In genomic region chr6:112879920-112880413, GRCh38 we compare ENCODE assay signal across 1 cellular context.
TF ChIP-seq lines count a peak whose summit lies in the region.

No MANE protein-coding gene starts in this region.

TF ChIP-seq in K562, 482 proteins besides CTCF, POLR2A, EP300 and RAD21 (continued from another document and continues in another):
- TF ChIP-seq, protein P1, sequence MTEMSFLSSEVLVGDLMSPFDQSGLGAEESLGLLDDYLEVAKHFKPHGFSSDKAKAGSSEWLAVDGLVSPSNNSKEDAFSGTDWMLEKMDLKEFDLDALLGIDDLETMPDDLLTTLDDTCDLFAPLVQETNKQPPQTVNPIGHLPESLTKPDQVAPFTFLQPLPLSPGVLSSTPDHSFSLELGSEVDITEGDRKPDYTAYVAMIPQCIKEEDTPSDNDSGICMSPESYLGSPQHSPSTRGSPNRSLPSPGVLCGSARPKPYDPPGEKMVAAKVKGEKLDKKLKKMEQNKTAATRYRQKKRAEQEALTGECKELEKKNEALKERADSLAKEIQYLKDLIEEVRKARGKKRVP (CRISPR knock-in tag; IDR thresholded peaks at IDR 0.05) = 0 out of 2 replicates have a peak, but pooled peaks have one; percentile 37
- TF ChIP-seq FOS (IDR thresholded peaks at IDR 0.05; ENCODE audit: extremely low read depth, insufficient read length) (no peak), ZNF444 (CRISPR knock-in tag; IDR thresholded peaks at IDR 0.05) (no peak), SIRT6 (IDR thresholded peaks at IDR 0.05; ENCODE audit: low read depth, low read length) (no peak), ETV1 (tag; conservative IDR thresholded peaks at IDR 0.05; ENCODE audit: low read depth) (0 out of 2 replicates have a peak, but pooled peaks have one; percentile 15), ATF7 (IDR thresholded peaks at IDR 0.05) (no peak), BCL6 (CRISPR knock-in tag; IDR thresholded peaks at IDR 0.05) (no peak), KDM1A (IDR thresholded peaks at IDR 0.05) (no peak), ZNF354B (CRISPR knock-in tag; IDR thresholded peaks at IDR 0.05) (no peak), SMAD1 (IDR thresholded peaks at IDR 0.05; ENCODE audit: low read depth, low read length, partially characterized antibody) (no peak), EWSR1 (IDR thresholded peaks at IDR 0.05; ENCODE audit: borderline replicate concordance, low read depth, partially characterized antibody) (no peak), ZNF184 (CRISPR knock-in tag; IDR thresholded peaks at IDR 0.05) (no peak), PRMT5 (CRISPR knock-in tag; IDR thresholded peaks at IDR 0.05) (no peak), ZNF124 (CRISPR knock-in tag; IDR thresholded peaks at IDR 0.05) (no peak), ZFX (CRISPR knock-in tag; IDR thresholded peaks at IDR 0.05) (peak; percentile 70), EGR1 (conservative IDR thresholded peaks at IDR 0.05) (peak; percentile 55), ELF4 (CRISPR knock-in tag; IDR thresholded peaks at IDR 0.05) (no peak), HMGN3 (IDR thresholded peaks at IDR 0.05; ENCODE audit: borderline replicate concordance, extremely low read depth, insufficient read length, low read depth, low read length) (peak; percentile 69), DACH1 (IDR thresholded peaks at IDR 0.05; ENCODE audit: partially characterized antibody) (no peak), HDAC2 (IDR thresholded peaks at IDR 0.05) (no peak), ZBTB2 (IDR thresholded peaks at IDR 0.05) (no peak), ZNF253 (CRISPR knock-in tag; conservative IDR thresholded peaks at IDR 0.05) (no peak), ZKSCAN8 (CRISPR knock-in tag; IDR thresholded peaks at IDR 0.05) (no peak), NFIC (IDR thresholded peaks at IDR 0.05) (no peak), TOE1 (IDR thresholded peaks at IDR 0.05; ENCODE audit: borderline replicate concordance) (0 out of 2 replicates have a peak, but pooled peaks have one; percentile 25), TOE1 (CRISPR knock-in tag; IDR thresholded peaks at IDR 0.05; ENCODE audit: borderline replicate concordance, low read depth) (no peak), ZSCAN29 (IDR thresholded peaks at IDR 0.05) (no peak), TRIM25 (IDR thresholded peaks at IDR 0.05; ENCODE audit: borderline replicate concordance) (no peak), ARID3B (CRISPR knock-in tag; IDR thresholded peaks at IDR 0.05; ENCODE audit: borderline replicate concordance) (0 out of 2 replicates have a peak, but pooled peaks have one; percentile 25), SIN3A (IDR thresholded peaks at IDR 0.05; ENCODE audit: borderline replicate concordance in 2 of 2, control insufficient read depth in 1 of 2, low read depth in 2 of 2, low read length in 2 of 2) (no peak)
- TF ChIP-seq, protein P2, sequence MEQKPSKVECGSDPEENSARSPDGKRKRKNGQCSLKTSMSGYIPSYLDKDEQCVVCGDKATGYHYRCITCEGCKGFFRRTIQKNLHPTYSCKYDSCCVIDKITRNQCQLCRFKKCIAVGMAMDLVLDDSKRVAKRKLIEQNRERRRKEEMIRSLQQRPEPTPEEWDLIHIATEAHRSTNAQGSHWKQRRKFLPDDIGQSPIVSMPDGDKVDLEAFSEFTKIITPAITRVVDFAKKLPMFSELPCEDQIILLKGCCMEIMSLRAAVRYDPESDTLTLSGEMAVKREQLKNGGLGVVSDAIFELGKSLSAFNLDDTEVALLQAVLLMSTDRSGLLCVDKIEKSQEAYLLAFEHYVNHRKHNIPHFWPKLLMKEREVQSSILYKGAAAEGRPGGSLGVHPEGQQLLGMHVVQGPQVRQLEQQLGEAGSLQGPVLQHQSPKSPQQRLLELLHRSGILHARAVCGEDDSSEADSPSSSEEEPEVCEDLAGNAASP (IDR thresholded peaks at IDR 0.05) = no peak
- TF ChIP-seq, protein P3, sequence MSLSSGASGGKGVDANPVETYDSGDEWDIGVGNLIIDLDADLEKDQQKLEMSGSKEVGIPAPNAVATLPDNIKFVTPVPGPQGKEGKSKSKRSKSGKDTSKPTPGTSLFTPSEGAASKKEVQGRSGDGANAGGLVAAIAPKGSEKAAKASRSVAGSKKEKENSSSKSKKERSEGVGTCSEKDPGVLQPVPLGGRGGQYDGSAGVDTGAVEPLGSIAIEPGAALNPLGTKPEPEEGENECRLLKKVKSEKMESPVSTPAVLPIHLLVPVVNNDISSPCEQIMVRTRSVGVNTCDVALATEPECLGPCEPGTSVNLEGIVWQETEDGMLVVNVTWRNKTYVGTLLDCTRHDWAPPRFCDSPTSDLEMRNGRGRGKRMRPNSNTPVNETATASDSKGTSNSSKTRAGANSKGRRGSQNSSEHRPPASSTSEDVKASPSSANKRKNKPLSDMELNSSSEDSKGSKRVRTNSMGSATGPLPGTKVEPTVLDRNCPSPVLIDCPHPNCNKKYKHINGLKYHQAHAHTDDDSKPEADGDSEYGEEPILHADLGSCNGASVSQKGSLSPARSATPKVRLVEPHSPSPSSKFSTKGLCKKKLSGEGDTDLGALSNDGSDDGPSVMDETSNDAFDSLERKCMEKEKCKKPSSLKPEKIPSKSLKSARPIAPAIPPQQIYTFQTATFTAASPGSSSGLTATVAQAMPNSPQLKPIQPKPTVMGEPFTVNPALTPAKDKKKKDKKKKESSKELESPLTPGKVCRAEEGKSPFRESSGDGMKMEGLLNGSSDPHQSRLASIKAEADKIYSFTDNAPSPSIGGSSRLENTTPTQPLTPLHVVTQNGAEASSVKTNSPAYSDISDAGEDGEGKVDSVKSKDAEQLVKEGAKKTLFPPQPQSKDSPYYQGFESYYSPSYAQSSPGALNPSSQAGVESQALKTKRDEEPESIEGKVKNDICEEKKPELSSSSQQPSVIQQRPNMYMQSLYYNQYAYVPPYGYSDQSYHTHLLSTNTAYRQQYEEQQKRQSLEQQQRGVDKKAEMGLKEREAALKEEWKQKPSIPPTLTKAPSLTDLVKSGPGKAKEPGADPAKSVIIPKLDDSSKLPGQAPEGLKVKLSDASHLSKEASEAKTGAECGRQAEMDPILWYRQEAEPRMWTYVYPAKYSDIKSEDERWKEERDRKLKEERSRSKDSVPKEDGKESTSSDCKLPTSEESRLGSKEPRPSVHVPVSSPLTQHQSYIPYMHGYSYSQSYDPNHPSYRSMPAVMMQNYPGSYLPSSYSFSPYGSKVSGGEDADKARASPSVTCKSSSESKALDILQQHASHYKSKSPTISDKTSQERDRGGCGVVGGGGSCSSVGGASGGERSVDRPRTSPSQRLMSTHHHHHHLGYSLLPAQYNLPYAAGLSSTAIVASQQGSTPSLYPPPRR (CRISPR knock-in tag; IDR thresholded peaks at IDR 0.05; ENCODE audit: borderline replicate concordance) = no peak
- TF ChIP-seq, protein P4, sequence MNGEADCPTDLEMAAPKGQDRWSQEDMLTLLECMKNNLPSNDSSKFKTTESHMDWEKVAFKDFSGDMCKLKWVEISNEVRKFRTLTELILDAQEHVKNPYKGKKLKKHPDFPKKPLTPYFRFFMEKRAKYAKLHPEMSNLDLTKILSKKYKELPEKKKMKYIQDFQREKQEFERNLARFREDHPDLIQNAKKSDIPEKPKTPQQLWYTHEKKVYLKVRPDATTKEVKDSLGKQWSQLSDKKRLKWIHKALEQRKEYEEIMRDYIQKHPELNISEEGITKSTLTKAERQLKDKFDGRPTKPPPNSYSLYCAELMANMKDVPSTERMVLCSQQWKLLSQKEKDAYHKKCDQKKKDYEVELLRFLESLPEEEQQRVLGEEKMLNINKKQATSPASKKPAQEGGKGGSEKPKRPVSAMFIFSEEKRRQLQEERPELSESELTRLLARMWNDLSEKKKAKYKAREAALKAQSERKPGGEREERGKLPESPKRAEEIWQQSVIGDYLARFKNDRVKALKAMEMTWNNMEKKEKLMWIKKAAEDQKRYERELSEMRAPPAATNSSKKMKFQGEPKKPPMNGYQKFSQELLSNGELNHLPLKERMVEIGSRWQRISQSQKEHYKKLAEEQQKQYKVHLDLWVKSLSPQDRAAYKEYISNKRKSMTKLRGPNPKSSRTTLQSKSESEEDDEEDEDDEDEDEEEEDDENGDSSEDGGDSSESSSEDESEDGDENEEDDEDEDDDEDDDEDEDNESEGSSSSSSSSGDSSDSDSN (IDR thresholded peaks at IDR 0.05; ENCODE audit: borderline replicate concordance in 1 of 2, low read depth in 2 of 2, low read length in 2 of 2) = 0 out of 4 replicates have a peak, but pooled peaks of 1 of the 2 experiments have one; percentile 14
- TF ChIP-seq, protein P5, sequence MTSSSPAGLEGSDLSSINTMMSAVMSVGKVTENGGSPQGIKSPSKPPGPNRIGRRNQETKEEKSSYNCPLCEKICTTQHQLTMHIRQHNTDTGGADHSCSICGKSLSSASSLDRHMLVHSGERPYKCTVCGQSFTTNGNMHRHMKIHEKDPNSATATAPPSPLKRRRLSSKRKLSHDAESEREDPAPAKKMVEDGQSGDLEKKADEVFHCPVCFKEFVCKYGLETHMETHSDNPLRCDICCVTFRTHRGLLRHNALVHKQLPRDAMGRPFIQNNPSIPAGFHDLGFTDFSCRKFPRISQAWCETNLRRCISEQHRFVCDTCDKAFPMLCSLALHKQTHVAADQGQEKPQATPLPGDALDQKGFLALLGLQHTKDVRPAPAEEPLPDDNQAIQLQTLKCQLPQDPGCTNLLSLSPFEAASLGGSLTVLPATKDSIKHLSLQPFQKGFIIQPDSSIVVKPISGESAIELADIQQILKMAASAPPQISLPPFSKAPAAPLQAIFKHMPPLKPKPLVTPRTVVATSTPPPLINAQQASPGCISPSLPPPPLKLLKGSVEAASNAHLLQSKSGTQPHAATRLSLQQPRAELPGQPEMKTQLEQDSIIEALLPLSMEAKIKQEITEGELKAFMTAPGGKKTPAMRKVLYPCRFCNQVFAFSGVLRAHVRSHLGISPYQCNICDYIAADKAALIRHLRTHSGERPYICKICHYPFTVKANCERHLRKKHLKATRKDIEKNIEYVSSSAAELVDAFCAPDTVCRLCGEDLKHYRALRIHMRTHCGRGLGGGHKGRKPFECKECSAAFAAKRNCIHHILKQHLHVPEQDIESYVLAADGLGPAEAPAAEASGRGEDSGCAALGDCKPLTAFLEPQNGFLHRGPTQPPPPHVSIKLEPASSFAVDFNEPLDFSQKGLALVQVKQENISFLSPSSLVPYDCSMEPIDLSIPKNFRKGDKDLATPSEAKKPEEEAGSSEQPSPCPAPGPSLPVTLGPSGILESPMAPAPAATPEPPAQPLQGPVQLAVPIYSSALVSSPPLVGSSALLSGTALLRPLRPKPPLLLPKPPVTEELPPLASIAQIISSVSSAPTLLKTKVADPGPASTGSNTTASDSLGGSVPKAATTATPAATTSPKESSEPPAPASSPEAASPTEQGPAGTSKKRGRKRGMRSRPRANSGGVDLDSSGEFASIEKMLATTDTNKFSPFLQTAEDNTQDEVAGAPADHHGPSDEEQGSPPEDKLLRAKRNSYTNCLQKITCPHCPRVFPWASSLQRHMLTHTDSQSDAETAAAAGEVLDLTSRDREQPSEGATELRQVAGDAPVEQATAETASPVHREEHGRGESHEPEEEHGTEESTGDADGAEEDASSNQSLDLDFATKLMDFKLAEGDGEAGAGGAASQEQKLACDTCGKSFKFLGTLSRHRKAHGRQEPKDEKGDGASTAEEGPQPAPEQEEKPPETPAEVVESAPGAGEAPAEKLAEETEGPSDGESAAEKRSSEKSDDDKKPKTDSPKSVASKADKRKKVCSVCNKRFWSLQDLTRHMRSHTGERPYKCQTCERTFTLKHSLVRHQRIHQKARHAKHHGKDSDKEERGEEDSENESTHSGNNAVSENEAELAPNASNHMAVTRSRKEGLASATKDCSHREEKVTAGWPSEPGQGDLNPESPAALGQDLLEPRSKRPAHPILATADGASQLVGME (CRISPR knock-in tag; IDR thresholded peaks at IDR 0.05) = peak; percentile 61
